ENCODE assay signal across 8 cellular contexts in genomic region chr10:74058071-74058470, GRCh38.
DNase-seq lines count a peak whose midpoint lies in the region; ATAC-seq and TF ChIP-seq lines count a peak whose summit lies in the region.

No MANE protein-coding gene starts in this region.

- H3K9me3 Mint-ChIP-seq in chondrocyte (ENCODE audit: low read depth) (peaks cover under 1% of the 10 kb centered on the region), type B pancreatic cell (no peaks in the 10 kb centered on the region)

- no peak overlapping the region for H3K4me3 ChIP-seq in left ventricle myocardium inferior
- no peak overlapping the region for H3K4me3 ChIP-seq in NB4 (ENCODE audit: low read depth, low read length)

- H3K27ac Mint-ChIP-seq in chondrocyte (ENCODE audit: unreplicated experiment) (peak overlapping the region; percentile 68), type B pancreatic cell (peak overlapping the region; percentile 84)

- peaks cover 6% of the 10 kb centered on the region for H3K36me3 Mint-ChIP-seq in chondrocyte (ENCODE audit: low read depth)
- H3K36me3 Mint-ChIP-seq in type B pancreatic cell: no peaks in the 10 kb centered on the region

- intact Hi-C loops in left ventricle myocardium inferior (cut with micrococcal nuclease) (no loop called here), left cardiac atrium (cut with DNase I) (loop anchor here in 1 of 2 donors (5.0 kb wide), 1 partner anchor 171 kb away; no protein-coding TSS in a partner anchor), sciatic nerve (cut with DNase I) (no loop called here)

- peaks cover 72% of the 10 kb centered on the region for H3K4me1 Mint-ChIP-seq in chondrocyte (ENCODE audit: low read depth)
- H3K4me1 Mint-ChIP-seq in type B pancreatic cell (ENCODE audit: unreplicated experiment): peaks cover 27% of the 10 kb centered on the region

- DNase-seq in left ventricle myocardium inferior (no peak), left cardiac atrium (no peak), NB4 (ENCODE audit: low read depth) (peak; percentile 44), chondrocyte (ENCODE audit: low spot score) (no peak), type B pancreatic cell (ENCODE audit: extremely low spot score, unreplicated experiment) (no peak), sciatic nerve (ENCODE audit: low spot score) (no peak)

- H3K27me3 ChIP-seq in left ventricle myocardium inferior (ENCODE audit: low read depth): no peaks in the 10 kb centered on the region

- H3K4me1 ChIP-seq in left ventricle myocardium inferior: peaks cover 85% of the 10 kb centered on the region

- H3K27me3 Mint-ChIP-seq in chondrocyte (ENCODE audit: low read depth) (no peaks in the 10 kb centered on the region), type B pancreatic cell (no peaks in the 10 kb centered on the region)

- TF ChIP-seq CTCF in left ventricle myocardium inferior (IDR thresholded peaks at IDR 0.05; ENCODE audit: borderline replicate concordance) (no peak), NB4 (IDR thresholded peaks at IDR 0.05; ENCODE audit: low read depth, low read length) (no peak), chondrocyte (IDR thresholded peaks at IDR 0.05) (no peak), type B pancreatic cell (conservative IDR thresholded peaks at IDR 0.05) (no peak)

- peaks cover 9% of the 10 kb centered on the region for H3K36me3 ChIP-seq in left ventricle myocardium inferior

- peak overlapping the region; percentile 85 for H3K27ac ChIP-seq in left ventricle myocardium inferior (replicated peaks)

- no peak overlapping the region for H3K4me3 Mint-ChIP-seq in chondrocyte (ENCODE audit: unreplicated experiment)
- peak overlapping the region; percentile 11 for H3K4me3 Mint-ChIP-seq in type B pancreatic cell

- TF ChIP-seq POLR2A in NB4 (IDR thresholded peaks at IDR 0.05; ENCODE audit: extremely low read depth, insufficient read length): no peak

- ATAC-seq in left cardiac atrium (no peak), sciatic nerve (no peak), HG03039 (IDR thresholded peaks at IDR 0.05; ENCODE audit: unreplicated experiment) (no peak), GM18502 (IDR thresholded peaks at IDR 0.05; ENCODE audit: poor library complexity, unreplicated experiment) (no peak)

- H3K9me3 ChIP-seq in left ventricle myocardium inferior (replicated peaks): peaks cover 5% of the 10 kb centered on the region
